8 cellular contexts compared by ENCODE assay signal in the genomic region with DNA sequence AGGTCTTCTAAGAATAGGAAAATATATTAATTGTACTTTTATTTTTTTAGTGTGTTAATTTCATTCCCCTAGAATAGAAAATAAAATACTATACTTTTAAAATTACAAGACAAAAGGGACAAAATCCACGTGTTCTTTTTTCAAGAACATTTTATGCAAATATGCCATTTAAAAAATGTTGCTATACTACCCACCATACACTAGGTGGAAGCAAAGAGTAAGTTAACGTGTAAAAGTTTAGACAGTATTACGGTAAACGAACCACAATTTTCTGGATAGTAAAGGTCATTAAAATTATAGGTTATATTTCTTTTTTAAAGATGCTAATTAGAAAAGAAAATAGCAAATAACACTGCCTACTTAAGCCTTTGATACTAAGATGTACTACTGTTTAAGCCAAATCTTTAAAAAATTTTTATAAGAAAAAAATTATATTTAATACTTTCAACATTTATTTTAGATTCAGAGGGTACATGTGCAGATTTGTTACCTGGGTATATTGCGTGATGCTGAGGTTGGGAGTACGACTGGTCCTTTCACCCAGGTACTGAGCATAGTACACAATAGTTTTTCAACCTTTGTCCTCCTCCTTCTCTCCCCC.
DNase-seq lines count a peak whose midpoint lies in the region; ATAC-seq and TF ChIP-seq lines count a peak whose summit lies in the region.

No MANE protein-coding gene starts in this region.

- H3K27ac Mint-ChIP-seq in T-helper 17 cell = no peak overlapping the region

- H3K4me1 Mint-ChIP-seq in T-helper 17 cell = peaks cover 2% of the 10 kb centered on the region

- TF ChIP-seq POLR2A in transverse colon (IDR thresholded peaks at IDR 0.05) = no peak

- H3K9me2 ChIP-seq in Karpas-422 (replicated peaks; ENCODE audit: insufficient read depth, low read length) = no peaks in the 10 kb centered on the region

- 10 to 12% methylated on average over 6 of the region's 6 CpGs for WGBS in transverse colon (ENCODE audit: low coverage in 1 of 2), 2 donors

- DNase-seq in DMS 273 (lab: John Stamatoyannopoulos, UW; ENCODE audit: unreplicated experiment) (peak; percentile 69), DMS 273 treated with DMSO at 0.1 percent for 48 hours (lab: John Stamatoyannopoulos, UW) (no peak), Karpas-422 (peak; percentile 81), T-helper 17 cell (no peak), left ventricle myocardium superior (no peak), transverse colon (no peak)
- no peak for DNase-seq in stimulated activated CD4-positive, alpha-beta T cell treated with anti-CD3 and anti-CD28 coated beads, Interleukin-12 subunit alpha, Interleukin-12 subunit beta, amount 100 ng/mL, for 4 hours

- H3K4me2 ChIP-seq in Karpas-422 (ENCODE audit: low read depth, low read length, poor library complexity, severe bottlenecking) = no peak overlapping the region

- H4K20me1 ChIP-seq in Karpas-422 (ENCODE audit: insufficient read depth, low read depth, low read length) = no peaks in the 10 kb centered on the region

- H3K4me1 ChIP-seq in Karpas-422 (ENCODE audit: low read length) (no peaks in the 10 kb centered on the region), transverse colon (peaks cover 0 to 17% (median 4%) of the 10 kb centered on the region in 4 donors)

- no peak overlapping the region for H2AFZ ChIP-seq in Karpas-422 (ENCODE audit: low read length)

- peak; percentile 57 to 70 (median 60) for TF ChIP-seq CTCF in transverse colon (IDR thresholded peaks at IDR 0.05)

- no peak overlapping the region for H3K27ac ChIP-seq in Karpas-422 (ENCODE audit: low read length)
- no peak overlapping the region for H3K27ac ChIP-seq in transverse colon

- H3K9ac ChIP-seq in Karpas-422 (ENCODE audit: low read length) = no peak overlapping the region

- H3K36me3 ChIP-seq in Karpas-422 (ENCODE audit: insufficient read depth, low read length) (no peaks in the 10 kb centered on the region), transverse colon (no peaks in the 10 kb centered on the region)

- no peaks in the 10 kb centered on the region for H3K36me3 Mint-ChIP-seq in T-helper 17 cell (ENCODE audit: low read depth)

- H3K4me3 ChIP-seq in Karpas-422 (ENCODE audit: low read length) (no peak overlapping the region), transverse colon (no peak overlapping the region)

- peak; percentile 75 for ATAC-seq in GM21737 (IDR thresholded peaks at IDR 0.05; ENCODE audit: unreplicated experiment)
- peak; percentile 68 for ATAC-seq in T-helper 17 cell
- ATAC-seq in left ventricle myocardium superior = peak; percentile 38

- TF ChIP-seq EP300 in transverse colon (IDR thresholded peaks at IDR 0.05; ENCODE audit: low read depth) = no peak

- H3K4me3 Mint-ChIP-seq in T-helper 17 cell = no peak overlapping the region

- in situ Hi-C loops in transverse colon (cut with MboI; ENCODE audit: low pct_ligation_motif_present in 1 of 4, low pct_unique_long_range_greater_than_20kb in 1 of 4, low sequenced_read_pairs in 3 of 4) = loop anchor here in 3 of 4 donors (10.0 kb wide), 2 partner anchors 402 to 412 kb away; no protein-coding TSS in a partner anchor

- H3K9me3 ChIP-seq in Karpas-422 (ENCODE audit: low read length) (no peaks in the 10 kb centered on the region), T-helper 17 cell (ENCODE audit: control insufficient read depth, low read length, poor library complexity, severe bottlenecking) (no peaks in the 10 kb centered on the region), transverse colon (no peaks in the 10 kb centered on the region)

- H3K79me2 ChIP-seq in Karpas-422 (ENCODE audit: low read length) = no peaks in the 10 kb centered on the region

- H3K27me3 ChIP-seq in Karpas-422 (ENCODE audit: low read length) = no peaks in the 10 kb centered on the region
- no peaks in the 10 kb centered on the region for H3K27me3 ChIP-seq in transverse colon

- intact Hi-C loops in left ventricle myocardium superior (cut with micrococcal nuclease) = no loop called here
- intact Hi-C loops in transverse colon (cut with DNase I; ENCODE audit: low total_unique reads) = no loop called here

- H3K27me3 Mint-ChIP-seq in T-helper 17 cell = peaks cover 31% of the 10 kb centered on the region

Comparison
In these comparisons a context has a peak if more than half of its experiments do, and no peak if none do; other contexts are left out.
1. DNase-seq: peak in DMS 273 (single experiment) and Karpas-422 (single experiment); none in DMS 273 treated with DMSO at 0.1 percent for 48 hours (single experiment), T-helper 17 cell (0 of 3), left ventricle myocardium superior (single experiment), transverse colon (single experiment) and stimulated activated CD4-positive, alpha-beta T cell treated with anti-CD3 and anti-CD28 coated beads, Interleukin-12 subunit alpha, Interleukin-12 subunit beta, amount 100 ng/mL, for 4 hours (single experiment).
2. Peak in every context shown above with its lines, with median percentiles within 50 percentile points of each other: ATAC-seq.